Comparison of ENCODE assay signal across 16 cellular contexts in the genomic region with DNA sequence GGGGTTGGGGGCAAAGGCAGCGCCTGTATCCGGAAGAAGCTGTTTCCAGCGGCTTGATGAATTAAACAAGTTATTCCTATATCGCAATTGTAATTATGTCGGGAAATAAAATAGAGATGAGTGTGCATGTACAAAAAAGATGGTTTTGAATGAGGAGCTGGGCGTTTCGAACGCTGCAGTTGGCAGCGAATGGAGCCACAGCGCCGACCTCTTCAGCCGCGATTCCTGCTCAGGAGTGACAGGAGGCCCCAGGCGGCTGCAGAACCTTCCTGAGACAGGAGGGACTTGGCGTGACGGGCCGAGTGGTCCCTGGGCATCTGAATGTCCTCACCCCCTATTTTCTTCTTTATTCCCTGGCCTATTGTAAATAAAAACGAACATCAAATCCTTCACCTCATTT.
"Had no signal": no experiment of that assay in that cellular context is flagged by ENCODE, and none has a peak within 500 bp of the region (broad histone marks: within the 10 kb centered on the region; RNA-seq: fewer than 3 reads in every experiment).

No MANE protein-coding gene starts in this region.

- DNase-seq: activated CD4-positive, alpha-beta T cell treated with anti-CD3 and anti-CD28 coated beads for 1 hour; activated CD4-positive, alpha-beta T cell treated with anti-CD3 and anti-CD28 coated beads, Interleukin-2, amount 50 U/mL, for 1 hour; activated CD8-positive, alpha-beta T cell treated with anti-CD3 and anti-CD28 coated beads, Interleukin-2, amount 10 ng/mL, durations not matched to agents 7 days and 5 days; activated naive CD4-positive, alpha-beta T cell treated with Interleukin-2 at 50 U/mL for 16 hours; activated naive CD8-positive, alpha-beta T cell treated with anti-CD3 and anti-CD28 coated beads for 36 hours; amygdala; effector CD8-positive, alpha-beta T cell; erythroblast; foreskin fibroblast; retina; stimulated activated CD4-positive, alpha-beta T cell treated with anti-CD3 and anti-CD28 coated beads, Interleukin-4, amount 100 ng/mL, for 24 hours; substantia nigra; T-helper 1 cell; thyroid gland had no signal

- H3K27me3 ChIP-seq: cardiac muscle cell, SJSA1, thyroid gland had no signal

- H3K9me3 ChIP-seq: SJSA1, thyroid gland had no signal

- H3K4me3 ChIP-seq: cardiac muscle cell, SJSA1, thyroid gland had no signal

- ATAC-seq: activated CD8-positive, alpha-beta T cell treated with anti-CD3 and anti-CD28 coated beads, Interleukin-2, amount 10 ng/mL, durations not matched to agents 7 days and 5 days had no signal

- H3K4me1 ChIP-seq: SJSA1, thyroid gland had no signal

- H3K27ac ChIP-seq: cardiac muscle cell, SJSA1, thyroid gland had no signal

- H3K36me3 ChIP-seq: cardiac muscle cell, SJSA1, thyroid gland had no signal
